In the genomic region with DNA sequence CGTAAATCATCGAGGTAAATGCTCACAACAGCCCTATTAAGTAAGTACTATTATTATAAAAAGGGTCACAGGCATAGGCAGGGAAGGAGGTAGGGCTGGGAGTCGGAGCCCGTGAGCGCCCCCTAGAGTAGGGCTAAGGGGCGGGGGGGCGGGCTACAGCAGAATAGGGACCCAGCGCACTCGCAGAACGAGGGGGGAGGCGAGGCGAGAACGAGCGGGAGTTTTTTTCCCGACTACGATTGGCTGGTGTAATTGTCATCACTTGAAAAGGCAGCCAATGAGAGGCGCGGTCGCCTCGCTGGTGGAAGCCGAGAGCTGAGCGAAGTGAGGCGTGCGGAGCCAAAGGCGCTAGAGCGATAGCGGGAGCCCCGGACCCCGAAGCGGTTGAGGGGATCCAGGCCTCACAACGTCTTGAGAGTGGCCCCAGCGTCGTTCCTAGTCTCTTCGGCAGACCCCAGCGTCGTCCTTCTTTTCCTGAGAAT, we compare ENCODE assay signal across 8 cellular contexts. TPM values are rescaled to one million over a fixed set of nuclear protein-coding genes. Genes with fewer than 3 reads are reported as not detected.
DNase-seq lines count a peak whose midpoint lies in the region; ATAC-seq and TF ChIP-seq lines count a peak whose summit lies in the region.

No MANE protein-coding gene starts in this region.

- no peak overlapping the region for H3K9ac ChIP-seq in neural cell (ENCODE audit: low read length)

- H3K4me3 Mint-ChIP-seq in activated T-helper 2 cell treated with anti-CD3 and anti-CD28 coated beads, Interferon-gamma antibody, Interleukin-2, Interleukin-4, amounts not matched to agents 10 μg/mL and 5 μg/mL and 100 μg/mL, durations not matched to agents 14 hours and 24 hours and 36 hours (ENCODE audit: low read depth), result peak overlapping the region; percentile 60

- H3F3A ChIP-seq in neural cell (ENCODE audit: insufficient read depth, low read length, poor library complexity, severe bottlenecking), result no peaks in the 10 kb centered on the region

- TF ChIP-seq RAD21 in neural cell (conservative IDR thresholded peaks at IDR 0.05), result no peak

- H3K9me3 ChIP-seq in neural cell (ENCODE audit: low read length), result no peaks in the 10 kb centered on the region

- no peaks in the 10 kb centered on the region for H3K36me3 ChIP-seq in neural cell (ENCODE audit: insufficient read depth, low read length)

- peaks cover 2% of the 10 kb centered on the region for H3K36me3 Mint-ChIP-seq in activated T-helper 2 cell treated with anti-CD3 and anti-CD28 coated beads, Interferon-gamma antibody, Interleukin-2, Interleukin-4, amounts not matched to agents 10 μg/mL and 5 μg/mL and 100 μg/mL, durations not matched to agents 14 hours and 24 hours and 36 hours (ENCODE audit: low read depth)

- peaks cover 12% of the 10 kb centered on the region for H3K4me1 Mint-ChIP-seq in activated T-helper 2 cell treated with anti-CD3 and anti-CD28 coated beads, Interferon-gamma antibody, Interleukin-2, Interleukin-4, amounts not matched to agents 10 μg/mL and 5 μg/mL and 100 μg/mL, durations not matched to agents 14 hours and 24 hours and 36 hours (ENCODE audit: low read depth)

- H3K9me2 ChIP-seq in neural cell (ENCODE audit: insufficient read depth, low read length), result no peaks in the 10 kb centered on the region

- no peak overlapping the region for H3K4me2 ChIP-seq in neural cell (ENCODE audit: low read length)

- no peaks in the 10 kb centered on the region for H4K20me1 ChIP-seq in neural cell (ENCODE audit: insufficient read depth)

- no peaks in the 10 kb centered on the region for H3K79me2 ChIP-seq in neural cell (replicated peaks; ENCODE audit: insufficient read depth, low read length)

- no peak overlapping the region for H3K27ac ChIP-seq in neural cell (ENCODE audit: low read length)

- no peak for TF ChIP-seq EP300 in neural cell (conservative IDR thresholded peaks at IDR 0.05; ENCODE audit: poor library complexity, severe bottlenecking)

- peaks cover 7% of the 10 kb centered on the region for H3K27me3 ChIP-seq in neural cell (ENCODE audit: insufficient read depth, low read depth, low read length)

- no peaks in the 10 kb centered on the region for H3K9me3 Mint-ChIP-seq in activated T-helper 2 cell treated with anti-CD3 and anti-CD28 coated beads, Interferon-gamma antibody, Interleukin-2, Interleukin-4, amounts not matched to agents 10 μg/mL and 5 μg/mL and 100 μg/mL, durations not matched to agents 14 hours and 24 hours and 36 hours

- intact Hi-C loops in activated T-helper 2 cell treated with anti-CD3 and anti-CD28 coated beads, Interferon-gamma antibody, Interleukin-2, Interleukin-4, amounts not matched to agents 10 μg/mL and 5 μg/mL and 100 μg/mL, durations not matched to agents 14 hours and 24 hours and 36 hours (cut with micrococcal nuclease), result loop anchor here (1.0 to 5.0 kb wide), 2 partner anchors 57 to 76 kb away; a partner anchor contains a TSS

- H3K4me3 ChIP-seq in fibroblast of the aortic adventitia (ENCODE audit: low read depth, low read length), result peak overlapping the region; percentile 61
- H3K4me3 ChIP-seq in neural cell (ENCODE audit: low read length), result peak overlapping the region; percentile 28

- H3K27me3 Mint-ChIP-seq in activated T-helper 2 cell treated with anti-CD3 and anti-CD28 coated beads, Interferon-gamma antibody, Interleukin-2, Interleukin-4, amounts not matched to agents 10 μg/mL and 5 μg/mL and 100 μg/mL, durations not matched to agents 14 hours and 24 hours and 36 hours (ENCODE audit: low read depth), result no peaks in the 10 kb centered on the region

- no peak overlapping the region for H2AFZ ChIP-seq in neural cell (ENCODE audit: low read depth, low read length)

- no peak for ATAC-seq in GM19455 (IDR thresholded peaks at IDR 0.05; ENCODE audit: unreplicated experiment)

- peak overlapping the region; percentile 38 for H3K27ac Mint-ChIP-seq in activated T-helper 2 cell treated with anti-CD3 and anti-CD28 coated beads, Interferon-gamma antibody, Interleukin-2, Interleukin-4, amounts not matched to agents 10 μg/mL and 5 μg/mL and 100 μg/mL, durations not matched to agents 14 hours and 24 hours and 36 hours

- peak; percentile 18 to 94 (median 87) for DNase-seq in C1 segment of cervical spinal cord (lab: John Stamatoyannopoulos, UW)
- DNase-seq in HPDE6-E6E7 (ENCODE audit: extremely low spot score), result peak; percentile 86
- DNase-seq in RPMI7951 (ENCODE audit: low read depth), result peak; percentile 89
- peak; percentile 86 for DNase-seq in activated T-helper 2 cell treated with anti-CD3 and anti-CD28 coated beads, Interferon-gamma antibody, Interleukin-2, Interleukin-4, amounts not matched to agents 10 μg/mL and 5 μg/mL and 100 μg/mL, durations not matched to agents 14 hours and 24 hours and 36 hours (ENCODE audit: low spot score)
- DNase-seq in fibroblast of the aortic adventitia (ENCODE audit: low read depth), result peak; percentile 89
- peak; percentile 82 to 92 (median 90) for DNase-seq in stimulated activated naive CD4-positive, alpha-beta T cell (lab: John Stamatoyannopoulos, UW)

- TF ChIP-seq CTCF in fibroblast of the aortic adventitia (IDR thresholded peaks at IDR 0.05; ENCODE audit: insufficient read depth, low read length) (peak; percentile 50), neural cell (IDR thresholded peaks at IDR 0.05; ENCODE audit: poor library complexity, severe bottlenecking) (no peak)

TF ChIP-seq in neural cell, 6 proteins besides CTCF, POLR2A, EP300 and RAD21:
- TF ChIP-seq TAF1 (IDR thresholded peaks at IDR 0.05; ENCODE audit: low read depth), result no peak
- TF ChIP-seq, protein P1, sequence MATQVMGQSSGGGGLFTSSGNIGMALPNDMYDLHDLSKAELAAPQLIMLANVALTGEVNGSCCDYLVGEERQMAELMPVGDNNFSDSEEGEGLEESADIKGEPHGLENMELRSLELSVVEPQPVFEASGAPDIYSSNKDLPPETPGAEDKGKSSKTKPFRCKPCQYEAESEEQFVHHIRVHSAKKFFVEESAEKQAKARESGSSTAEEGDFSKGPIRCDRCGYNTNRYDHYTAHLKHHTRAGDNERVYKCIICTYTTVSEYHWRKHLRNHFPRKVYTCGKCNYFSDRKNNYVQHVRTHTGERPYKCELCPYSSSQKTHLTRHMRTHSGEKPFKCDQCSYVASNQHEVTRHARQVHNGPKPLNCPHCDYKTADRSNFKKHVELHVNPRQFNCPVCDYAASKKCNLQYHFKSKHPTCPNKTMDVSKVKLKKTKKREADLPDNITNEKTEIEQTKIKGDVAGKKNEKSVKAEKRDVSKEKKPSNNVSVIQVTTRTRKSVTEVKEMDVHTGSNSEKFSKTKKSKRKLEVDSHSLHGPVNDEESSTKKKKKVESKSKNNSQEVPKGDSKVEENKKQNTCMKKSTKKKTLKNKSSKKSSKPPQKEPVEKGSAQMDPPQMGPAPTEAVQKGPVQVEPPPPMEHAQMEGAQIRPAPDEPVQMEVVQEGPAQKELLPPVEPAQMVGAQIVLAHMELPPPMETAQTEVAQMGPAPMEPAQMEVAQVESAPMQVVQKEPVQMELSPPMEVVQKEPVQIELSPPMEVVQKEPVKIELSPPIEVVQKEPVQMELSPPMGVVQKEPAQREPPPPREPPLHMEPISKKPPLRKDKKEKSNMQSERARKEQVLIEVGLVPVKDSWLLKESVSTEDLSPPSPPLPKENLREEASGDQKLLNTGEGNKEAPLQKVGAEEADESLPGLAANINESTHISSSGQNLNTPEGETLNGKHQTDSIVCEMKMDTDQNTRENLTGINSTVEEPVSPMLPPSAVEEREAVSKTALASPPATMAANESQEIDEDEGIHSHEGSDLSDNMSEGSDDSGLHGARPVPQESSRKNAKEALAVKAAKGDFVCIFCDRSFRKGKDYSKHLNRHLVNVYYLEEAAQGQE (IDR thresholded peaks at IDR 0.05; ENCODE audit: borderline replicate concordance), result no peak
- no peak for TF ChIP-seq EZH2 (IDR thresholded peaks at IDR 0.05; ENCODE audit: borderline replicate concordance, insufficient read depth, low read length, poor library complexity, severe bottlenecking)
- TF ChIP-seq POLR2AphosphoS5 (IDR thresholded peaks at IDR 0.05), result no peak
- TF ChIP-seq SMC3 (conservative IDR thresholded peaks at IDR 0.05; ENCODE audit: poor library complexity), result no peak
- no peak for TF ChIP-seq MXI1 (conservative IDR thresholded peaks at IDR 0.05; ENCODE audit: poor library complexity, severe bottlenecking)

RNA-seq across cellular contexts. Expression of a gene that starts 24.2 kb away (rescaled TPM):
- 46.1 and 62.7 TPM in 2 replicates for total RNA-seq in RPMI7951 (2014; rRNA removed; shearing (Covaris generic))
- total RNA-seq in activated T-helper 2 cell treated with anti-CD3 and anti-CD28 coated beads, Interferon-gamma antibody, Interleukin-2, Interleukin-4, amounts not matched to agents 10 μg/mL and 5 μg/mL and 100 μg/mL, durations not matched to agents 14 hours and 24 hours and 36 hours, result 75.2 and 76.1 TPM in 2 replicates
- 62.5 and 130 TPM in 2 replicates for total RNA-seq in fibroblast of the aortic adventitia (ENCODE audit: low replicate concordance)
- 39.0 and 47.9 TPM in 2 replicates for polyA plus RNA-seq in neural cell
- polyA minus RNA-seq in neural cell, result 39.2 and 46.7 TPM in 2 replicates

RNA-seq across cellular contexts. Expression of a gene that starts 38.3 kb away (rescaled TPM):
- total RNA-seq in RPMI7951 (2014; rRNA removed; shearing (Covaris generic)), result 0.29 TPM in 1 of 2 replicates, not detected in the other
- 0.23 TPM in 1 of 2 replicates, not detected in the other for total RNA-seq in activated T-helper 2 cell treated with anti-CD3 and anti-CD28 coated beads, Interferon-gamma antibody, Interleukin-2, Interleukin-4, amounts not matched to agents 10 μg/mL and 5 μg/mL and 100 μg/mL, durations not matched to agents 14 hours and 24 hours and 36 hours
- total RNA-seq in fibroblast of the aortic adventitia (ENCODE audit: low replicate concordance), result 0.27 and 0.41 TPM in 2 replicates
- polyA plus RNA-seq in neural cell, result not detected in 2 replicates
- polyA minus RNA-seq in neural cell, result not detected in 2 replicates

RNA-seq across cellular contexts. Expression of a gene that starts 58.6 kb away (rescaled TPM):
- total RNA-seq in RPMI7951 (2014; rRNA removed; shearing (Covaris generic)), result 1.3 and 2.0 TPM in 2 replicates
- 105 TPM in 2 replicates for total RNA-seq in activated T-helper 2 cell treated with anti-CD3 and anti-CD28 coated beads, Interferon-gamma antibody, Interleukin-2, Interleukin-4, amounts not matched to agents 10 μg/mL and 5 μg/mL and 100 μg/mL, durations not matched to agents 14 hours and 24 hours and 36 hours
- 1.8 and 7.0 TPM in 2 replicates for total RNA-seq in fibroblast of the aortic adventitia (ENCODE audit: low replicate concordance)
- polyA plus RNA-seq in neural cell, result 3.4 and 4.7 TPM in 2 replicates
- polyA minus RNA-seq in neural cell, result 4.9 and 8.0 TPM in 2 replicates

Comparison
In these comparisons a context has a peak if more than half of its experiments do, and no peak if none do; other contexts are left out.
1. RNA of a gene that starts 58.6 kb away (total RNA-seq): 105 TPM in activated T-helper 2 cell treated with anti-CD3 and anti-CD28 coated beads, Interferon-gamma antibody, Interleukin-2, Interleukin-4, amounts not matched to agents 10 μg/mL and 5 μg/mL and 100 μg/mL, durations not matched to agents 14 hours and 24 hours and 36 hours; 1.8 to 7.0 TPM in fibroblast of the aortic adventitia and 1.3 to 2.0 TPM in RPMI7951; every median in the first group is over 10 times any median in the second.
2. Peak in every context shown above with its lines, with median percentiles within 50 percentile points of each other: DNase-seq.